ENCODE assay signal across 24 cellular contexts in the genomic region with DNA sequence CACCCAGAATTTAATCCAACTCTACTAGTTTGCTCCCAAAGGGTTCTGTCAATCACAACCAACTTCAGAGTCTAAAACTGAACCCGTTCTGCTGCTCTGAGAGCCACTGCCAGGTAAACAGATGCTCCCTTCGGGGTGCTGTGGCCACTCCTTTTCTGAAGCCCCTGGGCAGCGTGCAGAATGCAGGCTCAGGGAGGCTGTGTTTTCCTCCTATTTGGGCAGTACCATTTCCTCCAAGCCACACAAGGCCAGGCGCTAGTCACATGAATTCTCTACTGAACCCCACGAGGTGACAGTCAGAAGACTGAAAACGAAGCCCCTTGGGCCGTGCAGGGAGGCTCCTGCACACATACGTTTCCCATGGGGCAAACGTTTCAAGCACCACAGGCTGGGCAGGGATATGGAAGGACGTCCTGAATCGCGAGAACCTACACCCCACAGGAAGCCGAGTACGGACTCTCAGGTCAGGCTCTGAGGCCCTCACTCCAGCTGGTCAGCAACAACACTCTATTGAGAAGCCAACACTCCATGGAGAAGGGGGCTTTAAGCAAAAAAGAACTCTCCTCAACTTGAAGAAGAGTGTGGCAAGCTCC.
DNase-seq lines count a peak whose midpoint lies in the region; ATAC-seq and TF ChIP-seq lines count a peak whose summit lies in the region.
"Had no signal": no experiment of that assay in that cellular context is flagged by ENCODE, and none has a peak within 500 bp of the region (broad histone marks: within the 10 kb centered on the region; RNA-seq: fewer than 3 reads in every experiment).

No MANE protein-coding gene starts in this region.

- H3K36me3 Mint-ChIP-seq in endodermal cell (ENCODE audit: low read depth), result peaks cover 5% of the 10 kb centered on the region
- H3K36me3 Mint-ChIP-seq in neural progenitor cell, result peaks cover 14% of the 10 kb centered on the region
- H3K36me3 Mint-ChIP-seq: CD14-positive monocyte; CD8-positive, alpha-beta memory T cell had no signal

- no peak overlapping the region for H2BK5ac ChIP-seq in IMR-90 (ENCODE audit: low read depth, low read length, poor library complexity, severe bottlenecking)

- WGBS in IMR-90 (ENCODE audit: extremely low coverage in 2 of 2, insufficient read length in 1 of 2), 2 experiments, result 100% methylated on average over 1 of the region's 14 CpGs; no CpG with 5 or more reads in 1 of the 2 experiments
- WGBS in endodermal cell (ENCODE audit: insufficient coverage in 1 of 2, insufficient read length in 1 of 2), 2 experiments, result 91 to 95% methylated on average over 8 to 14 of the region's 14 CpGs
- WGBS in psoas muscle, 3 donors, result 82 to 88% (median 82%) methylated on average over 14 of the region's 14 CpGs

- H3K23ac ChIP-seq in IMR-90 (ENCODE audit: low read depth, low read length), result no peak overlapping the region

- H3K9me3 Mint-ChIP-seq in endodermal cell (no peaks in the 10 kb centered on the region), neural progenitor cell (no peaks in the 10 kb centered on the region)
- H3K9me3 Mint-ChIP-seq: CD14-positive monocyte; CD4-positive, alpha-beta T cell; CD8-positive, alpha-beta memory T cell; HFFc6 had no signal

- no peak overlapping the region for H2BK15ac ChIP-seq in IMR-90 (ENCODE audit: low read depth, low read length)

- POLR2A ChIA-PET in IMR-90 (lab: Charles Lee; ENCODE audit: unreplicated experiment), result no interaction called here

- H3K4me3 Mint-ChIP-seq in endodermal cell, result no peak overlapping the region
- H3K4me3 Mint-ChIP-seq in neural progenitor cell, result no peak overlapping the region
- H3K4me3 Mint-ChIP-seq: CD14-positive monocyte; CD4-positive, alpha-beta T cell; CD8-positive, alpha-beta memory T cell; HFFc6 had no signal

- H2BK20ac ChIP-seq in IMR-90 (ENCODE audit: low read depth, low read length), result no peak overlapping the region

- H3K4me3 ChIP-seq in IMR-90 (ENCODE audit: insufficient read depth, low read depth, low read length), result no peak overlapping the region
- H3K4me3 ChIP-seq in endodermal cell (ENCODE audit: low read length), result no peak overlapping the region
- H3K4me3 ChIP-seq in neural progenitor cell, result no peak overlapping the region
- H3K4me3 ChIP-seq in psoas muscle, result no peak overlapping the region
- H3K4me3 ChIP-seq: A549; BLaER1 treated with 17β-estradiol and CSF1 and Interleukin-3, amounts not matched to agents 10 nM and 100 nM; GM12878; HAP-1 had no signal

- no peak overlapping the region for H3K9ac ChIP-seq in IMR-90 (ENCODE audit: low read depth, low read length)
- no peak overlapping the region for H3K9ac ChIP-seq in endodermal cell (ENCODE audit: extremely low read depth, low read length, poor library complexity, severe bottlenecking)
- H3K9ac ChIP-seq in neural progenitor cell, result no peak overlapping the region
- H3K9ac ChIP-seq: BLaER1 treated with 17β-estradiol and CSF1 and Interleukin-3, amounts not matched to agents 10 nM and 100 nM had no signal

- no peak overlapping the region for H2AFZ ChIP-seq in IMR-90 (replicated peaks; ENCODE audit: low read length, poor library complexity)
- H2AFZ ChIP-seq in neural progenitor cell (replicated peaks), result no peak overlapping the region

- H4K5ac ChIP-seq in IMR-90 (ENCODE audit: low read depth, low read length), result no peak overlapping the region

- TF ChIP-seq POLR2A in IMR-90 (IDR thresholded peaks at IDR 0.05; ENCODE audit: low read depth, low read length), result no peak

- ATAC-seq in IMR-90 (ENCODE audit: low read depth) (no peak), HG02840 (IDR thresholded peaks at IDR 0.05; ENCODE audit: low FRiP score, unreplicated experiment) (no peak), psoas muscle (no peak)
- ATAC-seq: A549 had no signal

- H3K27ac ChIP-seq in IMR-90 (ENCODE audit: insufficient read depth, low read length) (no peak overlapping the region), endodermal cell (ENCODE audit: low read depth, low read length) (no peak overlapping the region), neural progenitor cell (no peak overlapping the region), psoas muscle (no peak overlapping the region)
- H3K27ac ChIP-seq: A549; BLaER1 treated with 17β-estradiol and CSF1 and Interleukin-3, amounts not matched to agents 10 nM and 100 nM had no signal

- no peak overlapping the region for H3K4ac ChIP-seq in IMR-90 (ENCODE audit: low read depth, low read length)

- no peak for TF ChIP-seq RAD21 in IMR-90 (IDR thresholded peaks at IDR 0.05; ENCODE audit: low read length)

- H3K14ac ChIP-seq in IMR-90 (replicated peaks; ENCODE audit: low read depth, low read length), result no peak overlapping the region

- TSS peak; percentile 45 for BruUV-seq in IMR-90 (replicated peaks; lab: Mats Ljungman, UMichigan)

- 0 out of 2 replicates have a peak, but pooled peaks cover 4% of the 10 kb centered on the region for H3K9me1 ChIP-seq in IMR-90 (ENCODE audit: insufficient read depth, low read length)

- no peaks in the 10 kb centered on the region for H3K27me3 Mint-ChIP-seq in endodermal cell (ENCODE audit: insufficient read depth)
- peaks cover 4% of the 10 kb centered on the region for H3K27me3 Mint-ChIP-seq in neural progenitor cell (ENCODE audit: insufficient read depth, low read depth)
- H3K27me3 Mint-ChIP-seq: CD4-positive, alpha-beta T cell had no signal

- no peaks in the 10 kb centered on the region for H4K20me1 ChIP-seq in IMR-90 (ENCODE audit: insufficient read depth, low read length)
- H4K20me1 ChIP-seq in neural progenitor cell (ENCODE audit: low read depth), result no peaks in the 10 kb centered on the region

- H3K4me1 Mint-ChIP-seq in endodermal cell, result peaks cover 14% of the 10 kb centered on the region
- no peaks in the 10 kb centered on the region for H3K4me1 Mint-ChIP-seq in neural progenitor cell
- H3K4me1 Mint-ChIP-seq: CD14-positive monocyte; CD8-positive, alpha-beta memory T cell had no signal

- H4K8ac ChIP-seq in IMR-90 (ENCODE audit: low read depth in 2 of 2, low read length in 2 of 2), result no peak overlapping the region

- no peak overlapping the region for H2BK120ac ChIP-seq in IMR-90 (ENCODE audit: low read depth, low read length)

- H3K4me2 ChIP-seq in IMR-90 (ENCODE audit: low read depth, low read length), result no peak overlapping the region
- no peak overlapping the region for H3K4me2 ChIP-seq in neural progenitor cell
- H3K4me2 ChIP-seq: A549; BLaER1 treated with 17β-estradiol and CSF1 and Interleukin-3, amounts not matched to agents 10 nM and 100 nM had no signal

- H3K56ac ChIP-seq in IMR-90 (ENCODE audit: extremely low read depth, insufficient read depth, low read length), result no peak overlapping the region

- H3K36me3 ChIP-seq in IMR-90 (ENCODE audit: control insufficient read depth, insufficient read depth, low read length), result no peaks in the 10 kb centered on the region; the same call in 1 of the 2 replicates
- peaks cover 2% of the 10 kb centered on the region for H3K36me3 ChIP-seq in endodermal cell (ENCODE audit: control insufficient read depth, insufficient read depth, low read length)
- H3K36me3 ChIP-seq in neural progenitor cell, result no peaks in the 10 kb centered on the region
- H3K36me3 ChIP-seq in psoas muscle (ENCODE audit: insufficient read depth in 1 of 2, low read depth in 1 of 2), result peaks cover 0 to 46% of the 10 kb centered on the region in 2 donors
- H3K36me3 ChIP-seq: BE2C; BLaER1 treated with 17β-estradiol and CSF1 and Interleukin-3, amounts not matched to agents 10 nM and 100 nM; HAP-1 had no signal

- TF ChIP-seq CTCF in IMR-90 (conservative IDR thresholded peaks at IDR 0.05; ENCODE audit: low read depth, low read length), result no peak
- no peak for TF ChIP-seq CTCF in endodermal cell (conservative IDR thresholded peaks at IDR 0.05)
- no peak for TF ChIP-seq CTCF in neural progenitor cell (IDR thresholded peaks at IDR 0.05)
- TF ChIP-seq CTCF in psoas muscle (IDR thresholded peaks at IDR 0.05), result no peak

- H3K4me1 ChIP-seq in IMR-90 (ENCODE audit: control insufficient read depth, insufficient read depth, low read length), result no peaks in the 10 kb centered on the region
- H3K4me1 ChIP-seq in endodermal cell (ENCODE audit: control insufficient read depth, insufficient read depth, low read length), result peaks cover 7% of the 10 kb centered on the region
- H3K4me1 ChIP-seq in neural progenitor cell, result no peaks in the 10 kb centered on the region
- peaks cover 4% of the 10 kb centered on the region for H3K4me1 ChIP-seq in psoas muscle
- H3K4me1 ChIP-seq: A549, BE2C, HAP-1 had no signal

- H3K27me3 ChIP-seq in IMR-90 (ENCODE audit: control insufficient read depth, insufficient read depth, low read length) (no peaks in the 10 kb centered on the region), endodermal cell (ENCODE audit: control insufficient read depth, insufficient read depth, low read length, poor library complexity, severe bottlenecking) (no peaks in the 10 kb centered on the region), neural progenitor cell (no peaks in the 10 kb centered on the region), psoas muscle (ENCODE audit: insufficient read depth in 3 of 3, low read length in 2 of 3) (no peaks in the 10 kb centered on the region)
- H3K27me3 ChIP-seq: BE2C; BLaER1 treated with 17β-estradiol and CSF1 and Interleukin-3, amounts not matched to agents 10 nM and 100 nM had no signal

- CTCF ChIA-PET in IMR-90 (lab: Yijun Ruan, JAX), result no interaction called here

- H3K79me2 ChIP-seq in neural progenitor cell (ENCODE audit: low read depth), result no peaks in the 10 kb centered on the region

- no peaks in the 10 kb centered on the region for H3K79me1 ChIP-seq in IMR-90 (ENCODE audit: low read depth in 1 of 2, low read length in 2 of 2)

- no peak overlapping the region for H2AK5ac ChIP-seq in IMR-90 (ENCODE audit: low read depth, low read length)

- dilution Hi-C loops in IMR-90 (cut with HindIII; ENCODE audit: low sequenced_read_pairs, unreplicated experiment), result no loop called here

- no peak overlapping the region for H2AK9ac ChIP-seq in IMR-90 (replicated peaks; ENCODE audit: low read depth, low read length, poor library complexity)

- no peak overlapping the region for H4K91ac ChIP-seq in IMR-90 (ENCODE audit: insufficient read depth, low read depth, low read length)

- in situ Hi-C loops in IMR-90 (cut with MboI; ENCODE audit: low sequenced_read_pairs), result no loop called here

- DNase-seq in IMR-90 (no peak), endodermal cell (peak; percentile 17), mesenteric fat pad (ENCODE audit: low spot score) (peak; percentile 59), posterior vena cava (ENCODE audit: low spot score) (peak; percentile 67), neural progenitor cell (ENCODE audit: low spot score) (no peak), psoas muscle (no peak)
- DNase-seq: 8988T; ACHN; AML-193; BE2C; CD4-positive, alpha-beta T cell; CD8-positive, alpha-beta memory T cell; DMS 273 treated with DMSO at 0.1 percent for 48 hours; DMS79; EL; GDM1; GOT3; HFFc6 had no signal

- H3F3A ChIP-seq in neural progenitor cell (ENCODE audit: low read depth), result no peaks in the 10 kb centered on the region

- no peak overlapping the region for H3K18ac ChIP-seq in IMR-90 (ENCODE audit: low read depth, low read length)

- H3K27ac Mint-ChIP-seq in endodermal cell (no peak overlapping the region), neural progenitor cell (no peak overlapping the region)
- H3K27ac Mint-ChIP-seq: CD14-positive monocyte; CD4-positive, alpha-beta T cell; CD8-positive, alpha-beta memory T cell; HFFc6 had no signal

- intact Hi-C loops in IMR-90 (cut with micrococcal nuclease), result no loop called here
- intact Hi-C loops in posterior vena cava (cut with DNase I), result no loop called here
- intact Hi-C loops in psoas muscle (cut with DNase I), result no loop called here

- H3K9me3 ChIP-seq in IMR-90 (ENCODE audit: control insufficient read depth, insufficient read depth, low read length) (no peaks in the 10 kb centered on the region), endodermal cell (ENCODE audit: control insufficient read depth, low read length) (no peaks in the 10 kb centered on the region), neural progenitor cell (ENCODE audit: low read depth) (no peaks in the 10 kb centered on the region), psoas muscle (no peaks in the 10 kb centered on the region)
- H3K9me3 ChIP-seq: A549; BE2C; BLaER1 treated with 17β-estradiol and CSF1 and Interleukin-3, amounts not matched to agents 10 nM and 100 nM; HAP-1 had no signal

Comparison
In these comparisons a context has a peak if more than half of its experiments do, and no peak if none do; other contexts are left out.
1. DNase-seq: peak in endodermal cell (single experiment), mesenteric fat pad (single experiment) and posterior vena cava (single experiment); none in IMR-90 (single experiment), neural progenitor cell (single experiment) and psoas muscle (0 of 2).